ENCODE assay signal across 2 cellular contexts in genomic region chr1:162177126-162177525, GRCh38.
TF ChIP-seq lines count a peak whose summit lies in the region.

No MANE protein-coding gene starts in this region.

TF ChIP-seq in IMR-90, 13 proteins besides CTCF, POLR2A, EP300 and RAD21:
- TF ChIP-seq MAZ (IDR thresholded peaks at IDR 0.05; ENCODE audit: borderline replicate concordance, low read depth, low read length) (no peak), ELK1 (IDR thresholded peaks at IDR 0.05; ENCODE audit: borderline replicate concordance, low read depth, low read length) (no peak), MAFK (IDR thresholded peaks at IDR 0.05; ENCODE audit: low read depth, low read length) (no peak), SMC3 (IDR thresholded peaks at IDR 0.05; ENCODE audit: low read depth, low read length) (no peak), NFE2L2 (IDR thresholded peaks at IDR 0.05; ENCODE audit: low read depth, low read length) (no peak), CHD1 (IDR thresholded peaks at IDR 0.05; ENCODE audit: low read depth, low read length) (no peak), MXI1 (IDR thresholded peaks at IDR 0.05; ENCODE audit: borderline replicate concordance, low read depth, low read length) (no peak), CEBPB (IDR thresholded peaks at IDR 0.05; ENCODE audit: low read depth, low read length) (no peak), RFX5 (IDR thresholded peaks at IDR 0.05; ENCODE audit: low read depth, low read length) (no peak), BHLHE40 (IDR thresholded peaks at IDR 0.05; ENCODE audit: low read depth, low read length) (no peak), USF2 (IDR thresholded peaks at IDR 0.05; ENCODE audit: low read depth, low read length) (no peak), RCOR1 (IDR thresholded peaks at IDR 0.05; ENCODE audit: insufficient replicate concordance, low read length) (no peak)

TF ChIP-seq in H1, 55 proteins besides CTCF, POLR2A, EP300 and RAD21:
- TF ChIP-seq SP2 (IDR thresholded peaks at IDR 0.05; ENCODE audit: low read length): no peak
- TF ChIP-seq SRF (IDR thresholded peaks at IDR 0.05; ENCODE audit: low read depth, low read length): no peak
- TF ChIP-seq CBX8 (IDR thresholded peaks at IDR 0.05; ENCODE audit: borderline replicate concordance, low read depth, low read length): no peak
- TF ChIP-seq JUND (IDR thresholded peaks at IDR 0.05; ENCODE audit: low read length): no peak
- TF ChIP-seq ASH2L (IDR thresholded peaks at IDR 0.05; ENCODE audit: low read length): no peak
- TF ChIP-seq TCF12 (IDR thresholded peaks at IDR 0.05; ENCODE audit: low read depth, low read length): no peak
- TF ChIP-seq KDM5A (IDR thresholded peaks at IDR 0.05; ENCODE audit: low read length): no peak
- no peak for TF ChIP-seq EZH2 (IDR thresholded peaks at IDR 0.05; ENCODE audit: low read depth, low read length, severe bottlenecking)
- no peak for TF ChIP-seq NANOG (IDR thresholded peaks at IDR 0.05; ENCODE audit: insufficient read depth, low read depth, low read length, poor library complexity, severe bottlenecking)
- no peak for TF ChIP-seq SP4 (IDR thresholded peaks at IDR 0.05; ENCODE audit: low read length)
- TF ChIP-seq RFX5 (IDR thresholded peaks at IDR 0.05; ENCODE audit: borderline replicate concordance, low read depth, low read length): no peak
- no peak for TF ChIP-seq MAFK (IDR thresholded peaks at IDR 0.05; ENCODE audit: low read depth, low read length)
TF ChIP-seq in H1: peak in this region for 0.
